In the genomic region with DNA sequence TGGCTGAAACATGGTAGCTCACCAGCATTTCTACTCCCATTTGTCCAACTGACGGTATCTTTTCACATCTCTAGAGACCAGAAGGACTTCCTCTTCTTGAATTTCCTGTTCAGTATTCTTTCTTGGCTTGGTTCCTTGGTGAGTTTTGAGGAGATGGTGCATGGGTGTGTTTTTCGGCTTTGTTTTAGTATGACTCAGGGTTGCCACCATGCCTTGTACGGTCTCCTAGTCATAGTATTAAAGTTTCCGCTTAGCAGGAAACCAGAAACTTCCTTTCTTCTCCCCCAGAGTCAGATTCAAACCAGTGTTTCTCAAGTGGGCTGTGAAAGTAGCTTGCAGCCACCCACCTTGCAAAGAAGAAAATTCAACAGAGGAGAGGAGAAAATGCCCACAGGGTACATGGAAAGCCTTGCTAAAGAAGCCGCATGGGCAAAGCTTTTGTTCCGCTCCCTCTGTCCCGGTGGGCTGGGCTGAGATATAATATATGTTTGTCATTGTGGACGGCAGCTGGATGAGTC, we compare ENCODE assay signal across 8 cellular contexts. TPM values are rescaled to one million over a fixed set of nuclear protein-coding genes. Genes with fewer than 3 reads are reported as not detected.
DNase-seq lines count a peak whose midpoint lies in the region; ATAC-seq and TF ChIP-seq lines count a peak whose summit lies in the region.

No MANE protein-coding gene starts in this region.

- ATAC-seq in GM21576 (IDR thresholded peaks at IDR 0.05; ENCODE audit: unreplicated experiment) = peak; percentile 91
- ATAC-seq in activated naive CD8-positive, alpha-beta T cell treated with anti-CD3 and anti-CD28 coated beads, Interleukin-2, amount 10 ng/mL, durations not matched to agents 7 days and 5 days (ENCODE audit: low read depth) = peak; percentile 83

- TF ChIP-seq CTCF in type B pancreatic cell (conservative IDR thresholded peaks at IDR 0.05) = no peak

- peaks cover 77% of the 10 kb centered on the region for H3K4me1 Mint-ChIP-seq in activated naive CD8-positive, alpha-beta T cell treated with anti-CD3 and anti-CD28 coated beads, Interleukin-2, amount 10 ng/mL, durations not matched to agents 7 days and 5 days
- H3K4me1 Mint-ChIP-seq in type B pancreatic cell (ENCODE audit: unreplicated experiment) = peaks cover 52% of the 10 kb centered on the region

- H3K27ac ChIP-seq in KOPT-K1 (ENCODE audit: low read depth, low read length, poor library complexity, severe bottlenecking) = peak overlapping the region; percentile 94

- DNase-seq in ELF-1 (ENCODE audit: low read depth, low spot score) = peak; percentile 36
- peak; percentile 47 for DNase-seq in activated naive CD8-positive, alpha-beta T cell treated with anti-CD3 and anti-CD28 coated beads, Interleukin-2, amount 10 ng/mL, durations not matched to agents 7 days and 5 days
- DNase-seq in lung microvascular endothelial cell (ENCODE audit: low read depth in 2 of 2) = peak; percentile 43 to 95
- no peak for DNase-seq in type B pancreatic cell (ENCODE audit: extremely low spot score, unreplicated experiment)
- DNase-seq in NCI-H2107 (lab: John Stamatoyannopoulos, UW) = no peak
- no peak for DNase-seq in amniotic stem cell (lab: John Stamatoyannopoulos, UW)

- H3K27me3 Mint-ChIP-seq in activated naive CD8-positive, alpha-beta T cell treated with anti-CD3 and anti-CD28 coated beads, Interleukin-2, amount 10 ng/mL, durations not matched to agents 7 days and 5 days = no peaks in the 10 kb centered on the region
- H3K27me3 Mint-ChIP-seq in type B pancreatic cell = no peaks in the 10 kb centered on the region

- POLR2A ChIA-PET in activated naive CD8-positive, alpha-beta T cell treated with anti-CD3 and anti-CD28 coated beads, Interleukin-2, amount 10 ng/mL, durations not matched to agents 7 days and 5 days (lab: Charles Lee) = no interaction called here

- H3K36me3 ChIP-seq in KOPT-K1 (ENCODE audit: insufficient read depth, low read length) = peaks cover 96% of the 10 kb centered on the region

- peak overlapping the region; percentile 71 for H3K4me3 Mint-ChIP-seq in activated naive CD8-positive, alpha-beta T cell treated with anti-CD3 and anti-CD28 coated beads, Interleukin-2, amount 10 ng/mL, durations not matched to agents 7 days and 5 days
- H3K4me3 Mint-ChIP-seq in type B pancreatic cell = peak overlapping the region; percentile 71

- H3K27ac Mint-ChIP-seq in activated naive CD8-positive, alpha-beta T cell treated with anti-CD3 and anti-CD28 coated beads, Interleukin-2, amount 10 ng/mL, durations not matched to agents 7 days and 5 days = peak overlapping the region; percentile 94
- H3K27ac Mint-ChIP-seq in type B pancreatic cell = peak overlapping the region; percentile 99

- H3K9me3 Mint-ChIP-seq in activated naive CD8-positive, alpha-beta T cell treated with anti-CD3 and anti-CD28 coated beads, Interleukin-2, amount 10 ng/mL, durations not matched to agents 7 days and 5 days = peaks cover 5% of the 10 kb centered on the region
- H3K9me3 Mint-ChIP-seq in type B pancreatic cell = peaks cover 4% of the 10 kb centered on the region

- peaks cover 47% of the 10 kb centered on the region for H3K36me3 Mint-ChIP-seq in activated naive CD8-positive, alpha-beta T cell treated with anti-CD3 and anti-CD28 coated beads, Interleukin-2, amount 10 ng/mL, durations not matched to agents 7 days and 5 days
- H3K36me3 Mint-ChIP-seq in type B pancreatic cell = peaks cover 43% of the 10 kb centered on the region

- no peaks in the 10 kb centered on the region for H3K9me3 ChIP-seq in KOPT-K1 (ENCODE audit: insufficient read depth, low read length, poor library complexity, severe bottlenecking)

RNA-seq across cellular contexts. Expression of gene CD99, which starts 5.7 kb away (rescaled TPM):
- 100 to 1,000 TPM; 255 to 256 TPM for total RNA-seq in activated naive CD8-positive, alpha-beta T cell treated with anti-CD3 and anti-CD28 coated beads, Interleukin-2, amount 10 ng/mL, durations not matched to agents 7 days and 5 days
- total RNA-seq in lung microvascular endothelial cell (181 and 195 TPM in 2 replicates), type B pancreatic cell (ENCODE audit: low replicate concordance) (292 and 372 TPM in 2 replicates)

RNA-seq across cellular contexts. Expression of gene XG, which starts 55.1 kb away (rescaled TPM):
- total RNA-seq in activated naive CD8-positive, alpha-beta T cell treated with anti-CD3 and anti-CD28 coated beads, Interleukin-2, amount 10 ng/mL, durations not matched to agents 7 days and 5 days = under 1 TPM in 1 of 2 experiments, not detected in 1; 0.43 TPM
- total RNA-seq in lung microvascular endothelial cell (0.22 TPM in 1 of 2 replicates, not detected in the other), type B pancreatic cell (ENCODE audit: low replicate concordance) (0.55 and 0.63 TPM in 2 replicates)

Comparison
In these comparisons a context has a peak if more than half of its experiments do, and no peak if none do; other contexts are left out.
1. DNase-seq: peak in ELF-1 (single experiment), activated naive CD8-positive, alpha-beta T cell treated with anti-CD3 and anti-CD28 coated beads, Interleukin-2, amount 10 ng/mL, durations not matched to agents 7 days and 5 days (single experiment) and lung microvascular endothelial cell (2 of 2); none in type B pancreatic cell (single experiment), NCI-H2107 (single experiment) and amniotic stem cell (single experiment).